In the genomic region with DNA sequence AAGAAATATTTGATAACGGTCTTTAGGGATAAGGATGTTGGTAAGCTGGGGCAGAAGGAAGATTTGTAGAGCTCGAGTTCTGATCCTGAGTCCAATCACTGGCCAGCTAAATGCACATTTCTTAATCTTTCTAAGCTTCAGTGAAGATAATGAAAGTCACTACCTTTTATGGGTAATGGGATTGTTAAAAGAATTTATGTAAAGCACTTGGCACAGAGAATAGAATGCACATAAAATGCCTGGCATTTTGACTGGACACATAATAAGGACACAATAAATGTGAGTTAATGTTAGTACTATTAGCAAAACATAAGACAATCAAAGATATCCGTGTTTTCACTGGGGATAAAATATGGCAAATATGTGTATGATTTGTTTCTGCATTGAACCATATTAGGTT, we compare ENCODE assay signal across 19 cellular contexts. TPM values are rescaled to one million over a fixed set of nuclear protein-coding genes. Genes with fewer than 3 reads are reported as not detected.
A peak's percentile ranks its signal among the peaks of the same experiment; 100 is the strongest.
DNase-seq lines count a peak whose midpoint lies in the region; FAIRE-seq and TF ChIP-seq lines count a peak whose summit lies in the region.
"Had no signal": no experiment of that assay in that cellular context is flagged by ENCODE, and none has a peak within 500 bp of the region (broad histone marks: within the 10 kb centered on the region; RNA-seq: fewer than 3 reads in every experiment).

No MANE protein-coding gene starts in this region.

- FAIRE-seq in D721Med (lab: Jason Lieb, UNC), result peak; percentile 97
- FAIRE-seq: A549 had no signal

- H3K4me1 Mint-ChIP-seq in activated naive CD8-positive, alpha-beta T cell treated with anti-CD3 and anti-CD28 coated beads for 36 hours, result no peaks in the 10 kb centered on the region
- H3K4me1 Mint-ChIP-seq: B cell had no signal

- DNase-seq in D721Med (ENCODE audit: insufficient read length, low spot score), result no peak
- peak; percentile 48 for DNase-seq in NCI-H82 treated with DMSO at 0.1 percent for 48 hours (lab: John Stamatoyannopoulos, UW; ENCODE audit: unreplicated experiment)
- peak; percentile 29 for DNase-seq in fibroblast of villous mesenchyme (ENCODE audit: low read depth)
- DNase-seq in activated CD4-positive, alpha-beta T cell treated with anti-CD3 and anti-CD28 coated beads for 48 hours, result no peak
- DNase-seq in GM13976 (ENCODE audit: low spot score), result no peak
- DNase-seq in activated naive CD8-positive, alpha-beta T cell treated with anti-CD3 and anti-CD28 coated beads for 36 hours, result no peak
- DNase-seq in inferior parietal cortex (ENCODE audit: extremely low spot score), result no peak
- DNase-seq: CD8-positive, alpha-beta T cell; DMS153; DND-41; KBM-7; MM.1S; NCI-H2029; NCI-H446; NCI-H524 treated with DMSO at 0.1 percent for 48 hours; NCI-H774; SHP77 had no signal

- no peak overlapping the region for H3K4me3 ChIP-seq in fibroblast of villous mesenchyme (ENCODE audit: low read depth, low read length)
- H3K4me3 ChIP-seq: A549 had no signal

- TF ChIP-seq CTCF in D721Med (IDR thresholded peaks at IDR 0.05; ENCODE audit: insufficient read depth, missing control alignments), result no peak
- TF ChIP-seq CTCF in fibroblast of villous mesenchyme (IDR thresholded peaks at IDR 0.05; ENCODE audit: insufficient read depth, low read depth, low read length), result no peak
- TF ChIP-seq CTCF in GM13976 (IDR thresholded peaks at IDR 0.05; ENCODE audit: borderline replicate concordance, control extremely low read depth, extremely low read depth, insufficient read depth, missing control alignments), result no peak

- peaks cover 5% of the 10 kb centered on the region for H3K9me3 Mint-ChIP-seq in activated naive CD8-positive, alpha-beta T cell treated with anti-CD3 and anti-CD28 coated beads for 36 hours

- H3K4me3 Mint-ChIP-seq in activated naive CD8-positive, alpha-beta T cell treated with anti-CD3 and anti-CD28 coated beads for 36 hours, result no peak overlapping the region
- H3K4me3 Mint-ChIP-seq: B cell; CD8-positive, alpha-beta T cell had no signal

- no peak overlapping the region for H3K27ac Mint-ChIP-seq in activated naive CD8-positive, alpha-beta T cell treated with anti-CD3 and anti-CD28 coated beads for 36 hours
- H3K27ac Mint-ChIP-seq: B cell; CD8-positive, alpha-beta T cell had no signal

- in situ Hi-C loops in GM13976 (cut with MboI; ENCODE audit: low sequenced_read_pairs, unreplicated experiment), result no loop called here

- H3K36me3 Mint-ChIP-seq in activated naive CD8-positive, alpha-beta T cell treated with anti-CD3 and anti-CD28 coated beads for 36 hours, result peaks cover 4% of the 10 kb centered on the region

- H3K27me3 Mint-ChIP-seq in activated naive CD8-positive, alpha-beta T cell treated with anti-CD3 and anti-CD28 coated beads for 36 hours, result no peaks in the 10 kb centered on the region
- H3K27me3 Mint-ChIP-seq: B cell had no signal

RNA-seq across cellular contexts. Expression of gene NCAPG, which starts 43.3 kb away (rescaled TPM):
- 17.4 and 32.8 TPM in 2 replicates for total RNA-seq in fibroblast of villous mesenchyme
- 10 to 100 TPM; 68.7 to 69.0 TPM for total RNA-seq in activated naive CD8-positive, alpha-beta T cell treated with anti-CD3 and anti-CD28 coated beads for 36 hours

RNA-seq across cellular contexts. Expression of gene DCAF16, which starts 43.5 kb away (rescaled TPM):
- total RNA-seq in fibroblast of villous mesenchyme, result 21.2 and 23.8 TPM in 2 replicates
- total RNA-seq in activated naive CD8-positive, alpha-beta T cell treated with anti-CD3 and anti-CD28 coated beads for 36 hours, result 10 to 100 TPM; 39.8 to 43.0 TPM

Comparison
In these comparisons a context has a peak if more than half of its experiments do, and no peak if none do; other contexts are left out.
1. DNase-seq: peak in NCI-H82 treated with DMSO at 0.1 percent for 48 hours (single experiment) and fibroblast of villous mesenchyme (single experiment); none in D721Med (single experiment), activated CD4-positive, alpha-beta T cell treated with anti-CD3 and anti-CD28 coated beads for 48 hours (single experiment), GM13976 (single experiment), activated naive CD8-positive, alpha-beta T cell treated with anti-CD3 and anti-CD28 coated beads for 36 hours (single experiment) and inferior parietal cortex (single experiment).